In the genomic region with DNA sequence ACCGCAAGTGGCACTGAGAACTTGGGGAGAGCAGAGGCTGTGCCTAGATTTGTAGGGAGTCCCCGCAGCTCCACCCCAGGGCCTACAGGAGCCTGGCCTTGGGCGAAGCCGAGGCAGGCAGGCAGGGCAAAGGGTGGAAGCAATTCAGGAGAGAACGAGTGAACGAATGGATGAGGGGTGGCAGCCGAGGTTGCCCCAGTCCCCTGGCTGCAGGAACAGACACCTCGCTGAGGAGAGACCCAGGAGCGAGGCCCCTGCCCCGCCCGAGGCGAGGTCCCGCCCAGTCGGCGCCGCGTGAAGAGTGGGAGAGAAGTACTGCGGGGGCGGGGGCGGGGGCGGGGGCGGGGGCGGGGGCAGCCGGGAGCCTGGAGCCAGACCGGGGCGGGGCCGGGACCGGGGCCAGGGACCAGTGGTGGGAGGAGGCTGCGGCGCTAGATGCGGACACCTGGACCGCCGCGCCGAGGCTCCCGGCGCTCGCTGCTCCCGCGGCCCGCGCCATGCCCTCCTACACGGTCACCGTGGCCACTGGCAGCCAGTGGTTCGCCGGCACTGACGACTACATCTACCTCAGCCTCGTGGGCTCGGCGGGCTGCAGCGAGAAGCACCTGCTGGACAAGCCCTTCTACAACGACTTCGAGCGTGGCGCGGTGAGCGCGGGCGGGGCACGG, we compare ENCODE assay signal across 8 cellular contexts. TPM values are rescaled to one million over a fixed set of nuclear protein-coding genes. Genes with fewer than 3 reads are reported as not detected.
DNase-seq lines count a peak whose midpoint lies in the region; ATAC-seq lines count a peak whose summit lies in the region.

A gene (plus strand): TSS at position 434 of the 668 bp plus-strand sequence. CDS start 64 bp downstream, at position 498.

- peaks cover 8% of the 10 kb centered on the region for H3K4me1 Mint-ChIP-seq in activated T-helper 17 cell treated with anti-CD3 and anti-CD28 coated beads, Interleukin-2, amount 50 U/mL, for 72 hours

- H3K27me3 Mint-ChIP-seq in activated T-helper 17 cell treated with anti-CD3 and anti-CD28 coated beads, Interleukin-2, amount 50 U/mL, for 72 hours: no peaks in the 10 kb centered on the region

- peak within 1 kb of the TSS; percentile 74 for H3K27ac Mint-ChIP-seq in activated T-helper 17 cell treated with anti-CD3 and anti-CD28 coated beads, Interleukin-2, amount 50 U/mL, for 72 hours

- intact Hi-C loops in cardiac septum (cut with DNase I) (no loop called here), posterior vena cava (cut with DNase I) (no loop called here)

- DNase-seq in ACHN (peak; percentile 75), NCI-H2227 treated with DMSO at 0.1 percent for 48 hours (lab: John Stamatoyannopoulos, UW) (peak; percentile 18), cardiac septum (ENCODE audit: low spot score) (peak; percentile 93), posterior vena cava (ENCODE audit: low spot score) (peak; percentile 89), middle frontal gyrus (ENCODE audit: extremely low spot score, low spot score) (no peak)

- H3K4me3 Mint-ChIP-seq in activated T-helper 17 cell treated with anti-CD3 and anti-CD28 coated beads, Interleukin-2, amount 50 U/mL, for 72 hours: peak within 1 kb of the TSS; percentile 87

- H3K36me3 Mint-ChIP-seq in activated T-helper 17 cell treated with anti-CD3 and anti-CD28 coated beads, Interleukin-2, amount 50 U/mL, for 72 hours (ENCODE audit: low read depth): no peaks in the 10 kb centered on the region

- H3K9me3 Mint-ChIP-seq in activated T-helper 17 cell treated with anti-CD3 and anti-CD28 coated beads, Interleukin-2, amount 50 U/mL, for 72 hours: no peaks in the 10 kb centered on the region

- ATAC-seq in GM18861 (IDR thresholded peaks at IDR 0.05; ENCODE audit: unreplicated experiment) (peak; percentile 32), HG02973 (IDR thresholded peaks at IDR 0.05; ENCODE audit: unreplicated experiment) (peak; percentile 41)
- peak; percentile 64 for ATAC-seq in activated T-helper 17 cell treated with anti-CD3 and anti-CD28 coated beads, Interleukin-2, amount 50 U/mL, for 72 hours (replicated peaks)

- in situ Hi-C loops in ACHN (cut with HindIII; ENCODE audit: low pct_ligation_motif_present, low pct_unique_long_range_greater_than_20kb, low sequenced_read_pairs): no loop called here

RNA-seq across cellular contexts. Expression of the gene that starts here (rescaled TPM):
- total RNA-seq in activated T-helper 17 cell treated with anti-CD3 and anti-CD28 coated beads, Interleukin-2, amount 50 U/mL, for 72 hours: 1 to 10 TPM; 4.0 to 7.9 TPM
- total RNA-seq in cardiac septum (4.9 TPM), posterior vena cava (10 to 100 TPM; 20.1 to 46.5 TPM)
